In the genomic region with DNA sequence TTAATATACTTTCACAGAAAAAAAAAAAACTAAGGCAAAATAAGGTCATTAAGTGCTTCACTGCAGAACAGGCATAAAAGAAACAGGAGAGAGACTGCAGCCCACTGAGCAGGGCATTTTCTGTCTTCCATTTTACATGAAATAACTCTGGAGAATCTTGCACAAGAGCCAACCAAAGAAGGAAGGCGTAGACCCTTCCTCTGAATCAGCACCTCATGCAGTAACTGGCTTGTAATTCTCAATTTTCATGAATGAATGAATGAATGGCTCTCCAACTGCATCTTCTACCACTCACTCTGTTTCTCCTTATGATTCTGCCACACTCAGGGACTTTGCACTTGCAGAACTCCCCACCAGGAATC, we compare ENCODE assay signal across 18 cellular contexts.
A peak's percentile ranks its signal among the peaks of the same experiment; 100 is the strongest.
DNase-seq lines count a peak whose midpoint lies in the region; ATAC-seq, FAIRE-seq and TF ChIP-seq lines count a peak whose summit lies in the region.
"Had no signal": no experiment of that assay in that cellular context is flagged by ENCODE, and none has a peak within 500 bp of the region (broad histone marks: within the 10 kb centered on the region; RNA-seq: fewer than 3 reads in every experiment).

No MANE protein-coding gene starts in this region.

- DNase-seq in LNCaP clone FGC (ENCODE audit: low read depth): no peak
- no peak for DNase-seq in astrocyte (ENCODE audit: low read depth)
- DNase-seq in neural progenitor cell (ENCODE audit: low spot score): no peak
- no peak for DNase-seq in sciatic nerve (ENCODE audit: low spot score)
- DNase-seq in activated CD8-positive, alpha-beta memory T cell treated with anti-CD3 and anti-CD28 coated beads for 24 hours: no peak
- DNase-seq: C1 segment of cervical spinal cord; Caco-2; CD4-positive, CD25-positive, alpha-beta regulatory T cell; CD8-positive, alpha-beta T cell; DMS153; DND-41; GM23248; HFFc6 had no signal

- H3K9ac ChIP-seq in astrocyte (ENCODE audit: low read length): no peak overlapping the region
- no peak overlapping the region for H3K9ac ChIP-seq in neural progenitor cell
- H3K9ac ChIP-seq: GM23248 had no signal

- H4K20me1 ChIP-seq in astrocyte (ENCODE audit: insufficient read depth, low read length) (no peaks in the 10 kb centered on the region), neural progenitor cell (ENCODE audit: low read depth) (no peaks in the 10 kb centered on the region)

- no peaks in the 10 kb centered on the region for H3K4me1 Mint-ChIP-seq in astrocyte (ENCODE audit: low read depth, unreplicated experiment)
- peaks cover 4% of the 10 kb centered on the region for H3K4me1 Mint-ChIP-seq in neural progenitor cell
- H3K4me1 Mint-ChIP-seq: CD4-positive, CD25-positive, alpha-beta regulatory T cell had no signal

- intact Hi-C loops in sciatic nerve (cut with DNase I): no loop called here

- no peaks in the 10 kb centered on the region for H3K9me3 ChIP-seq in astrocyte (ENCODE audit: insufficient read depth, low read depth, low read length)
- H3K9me3 ChIP-seq in neural progenitor cell (ENCODE audit: low read depth): no peaks in the 10 kb centered on the region
- H3K9me3 ChIP-seq: HAP-1 had no signal

- H3K79me2 ChIP-seq in astrocyte (ENCODE audit: insufficient read depth, low read length): no peaks in the 10 kb centered on the region
- no peaks in the 10 kb centered on the region for H3K79me2 ChIP-seq in neural progenitor cell (ENCODE audit: low read depth)

- H3K4me3 Mint-ChIP-seq in astrocyte (ENCODE audit: unreplicated experiment): no peak overlapping the region
- H3K4me3 Mint-ChIP-seq in neural progenitor cell: no peak overlapping the region
- H3K4me3 Mint-ChIP-seq: CD4-positive, CD25-positive, alpha-beta regulatory T cell; CD8-positive, alpha-beta T cell; HFFc6 had no signal

- H3K36me3 ChIP-seq in astrocyte (ENCODE audit: insufficient read depth, low read length): no peaks in the 10 kb centered on the region
- H3K36me3 ChIP-seq in neural progenitor cell: no peaks in the 10 kb centered on the region
- H3K36me3 ChIP-seq: HAP-1 had no signal

- H3K27me3 Mint-ChIP-seq in astrocyte (ENCODE audit: low read depth, unreplicated experiment) (no peaks in the 10 kb centered on the region), neural progenitor cell (ENCODE audit: insufficient read depth, low read depth) (peaks cover 2% of the 10 kb centered on the region)
- H3K27me3 Mint-ChIP-seq: CD4-positive, CD25-positive, alpha-beta regulatory T cell had no signal

- H3K4me2 ChIP-seq in astrocyte (ENCODE audit: low read length) (no peak overlapping the region), neural progenitor cell (no peak overlapping the region)

- H3K4me3 ChIP-seq in LNCaP clone FGC (ENCODE audit: low read depth, low read length) (0 out of 2 replicates have a peak overlapping the region, but pooled peaks have one; percentile 2), astrocyte (ENCODE audit: insufficient read depth, low read depth, low read length) (no peak overlapping the region), neural progenitor cell (no peak overlapping the region)
- H3K4me3 ChIP-seq: GM23248, HAP-1 had no signal

- H3K4me1 ChIP-seq in astrocyte (ENCODE audit: insufficient read depth, low read length): no peaks in the 10 kb centered on the region
- H3K4me1 ChIP-seq in neural progenitor cell: no peaks in the 10 kb centered on the region
- H3K4me1 ChIP-seq: Caco-2, HAP-1 had no signal

- TF ChIP-seq CTCF in LNCaP clone FGC (IDR thresholded peaks at IDR 0.05; ENCODE audit: control insufficient read depth, extremely low read depth, insufficient read depth) (no peak), astrocyte (IDR thresholded peaks at IDR 0.05; ENCODE audit: insufficient read depth, low read depth, low read length) (no peak), neural progenitor cell (IDR thresholded peaks at IDR 0.05) (no peak)

- FAIRE-seq in astrocyte (lab: Jason Lieb, UNC): no peak
- FAIRE-seq: G401.6, GM12892, H54 had no signal

- H3K27ac ChIP-seq in astrocyte (ENCODE audit: low read depth, low read length) (no peak overlapping the region), neural progenitor cell (no peak overlapping the region)
- H3K27ac ChIP-seq: GM23248 had no signal

- H3K27me3 ChIP-seq in astrocyte (ENCODE audit: insufficient read depth, low read length) (no peaks in the 10 kb centered on the region), neural progenitor cell (no peaks in the 10 kb centered on the region)

- H3K27ac Mint-ChIP-seq in astrocyte (ENCODE audit: unreplicated experiment) (no peak overlapping the region), neural progenitor cell (peak overlapping the region; percentile 13)
- H3K27ac Mint-ChIP-seq: CD4-positive, CD25-positive, alpha-beta regulatory T cell; CD8-positive, alpha-beta T cell; HFFc6 had no signal

- peak overlapping the region; percentile 23 for H2AFZ ChIP-seq in astrocyte (ENCODE audit: low read depth, low read length)
- no peak overlapping the region for H2AFZ ChIP-seq in neural progenitor cell (replicated peaks)
- H2AFZ ChIP-seq: GM23248 had no signal

- no peaks in the 10 kb centered on the region for H3F3A ChIP-seq in neural progenitor cell (ENCODE audit: low read depth)

- no peak for ATAC-seq in sciatic nerve
- ATAC-seq in activated CD4-positive, CD25-positive, alpha-beta regulatory T cell treated with anti-CD3 and anti-CD28 coated beads, Interleukin-2, amount 50 U/mL, for 24 hours: no peak
- ATAC-seq: CD8-positive, alpha-beta T cell had no signal

- H3K36me3 Mint-ChIP-seq in astrocyte (ENCODE audit: low read depth, unreplicated experiment) (no peaks in the 10 kb centered on the region), neural progenitor cell (no peaks in the 10 kb centered on the region)
- H3K36me3 Mint-ChIP-seq: CD4-positive, CD25-positive, alpha-beta regulatory T cell; CD8-positive, alpha-beta T cell had no signal

- H3K9me3 Mint-ChIP-seq in astrocyte (ENCODE audit: unreplicated experiment): no peaks in the 10 kb centered on the region
- H3K9me3 Mint-ChIP-seq in neural progenitor cell: peaks cover 1% of the 10 kb centered on the region
- H3K9me3 Mint-ChIP-seq: CD8-positive, alpha-beta T cell; HFFc6 had no signal
